ENCODE assay signal across 8 cellular contexts in the genomic region with DNA sequence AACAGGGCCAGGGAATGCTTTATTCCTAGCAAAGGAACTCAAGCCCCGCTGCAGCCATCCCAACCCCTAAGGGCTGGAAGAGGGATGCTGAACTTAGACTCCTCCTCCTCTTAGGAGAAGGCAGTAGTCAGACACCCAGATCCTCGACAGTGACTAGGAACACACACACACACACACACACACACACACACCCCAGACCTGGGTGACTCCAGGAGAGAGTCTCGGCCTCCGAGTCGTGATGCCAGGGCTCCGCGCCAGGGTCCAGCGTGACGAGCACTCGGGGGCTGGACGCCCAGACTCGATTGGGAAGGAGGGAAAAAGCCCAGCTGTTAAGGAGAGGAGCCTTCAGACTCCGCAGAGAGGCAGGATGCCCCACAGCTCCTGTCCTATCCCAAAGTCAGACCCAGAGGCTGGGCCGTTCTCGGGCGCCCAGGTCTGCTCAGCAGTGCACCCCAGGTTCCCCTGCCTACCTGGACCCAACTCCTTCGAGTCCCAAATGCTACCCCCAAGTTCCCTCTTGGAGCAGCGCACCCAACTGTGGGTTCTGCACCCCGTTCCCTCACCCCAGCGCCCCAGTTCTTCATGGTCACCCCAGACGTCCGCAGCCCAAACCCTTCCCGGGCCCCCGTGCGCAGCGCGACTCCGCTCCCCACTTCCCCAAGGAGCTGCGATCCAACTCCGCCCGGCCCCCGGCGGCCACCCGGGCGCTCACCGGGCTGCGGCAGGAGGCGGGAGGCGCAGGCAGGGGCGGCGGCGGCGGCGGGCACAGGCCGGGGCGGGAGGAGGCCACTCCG. TPM values are rescaled to one million over a fixed set of nuclear protein-coding genes. Genes with fewer than 3 reads are reported as not detected.
A peak's percentile ranks its signal among the peaks of the same experiment; 100 is the strongest.
DNase-seq lines count a peak whose midpoint lies in the region; ATAC-seq, FAIRE-seq and TF ChIP-seq lines count a peak whose summit lies in the region.

No MANE protein-coding gene starts in this region.

- peak overlapping the region; percentile 99 for H3K4me2 ChIP-seq in KMS-11

- no peaks in the 10 kb centered on the region for H3K36me3 ChIP-seq in KMS-11 (ENCODE audit: insufficient read depth)
- no peaks in the 10 kb centered on the region for H3K36me3 ChIP-seq in small intestine (ENCODE audit: control insufficient read depth in 2 of 2, insufficient read depth in 2 of 2, low read length in 2 of 2)

- no peak for ATAC-seq in HG02885 (IDR thresholded peaks at IDR 0.05; ENCODE audit: poor library complexity, unreplicated experiment)

- TF ChIP-seq CTCF in KMS-11 (conservative IDR thresholded peaks at IDR 0.05; ENCODE audit: low read depth, low read length) (no peak), astrocyte of the spinal cord (IDR thresholded peaks at IDR 0.05; ENCODE audit: low read depth, low read length) (no peak)

- H3K4me3 Mint-ChIP-seq in T-helper 1 cell treated with Interleukin-12 subunit alpha and Interleukin-12 subunit beta and Interleukin-4 antibody, amounts not matched to agents 30 μg/mL and 1 μg/mL, for 36 hours, result peak overlapping the region; percentile 93
- peak overlapping the region; percentile 90 to 98 (median 97) for H3K4me3 Mint-ChIP-seq in immature natural killer cell

- 1 to 4% (median 2%) methylated on average over 42 to 47 of the region's 47 CpGs for WGBS in small intestine, 3 donors

- DNase-seq in T-helper 1 cell (no peak), astrocyte of the spinal cord (ENCODE audit: low read depth, low spot score) (peak; percentile 37), immature natural killer cell (no peak), small intestine (peak; percentile 23), NCI-H774 (lab: John Stamatoyannopoulos, UW) (no peak)

- H3K27ac ChIP-seq in KMS-11, result peak overlapping the region; percentile 80
- H3K27ac ChIP-seq in small intestine (ENCODE audit: low read depth in 1 of 2, low read length in 1 of 2), result peak overlapping the region; percentile 73 to 88

- peak overlapping the region; percentile 52 for H3K9ac ChIP-seq in KMS-11

- peaks cover 24% of the 10 kb centered on the region; the same call in 1 of the 2 replicates for H3K79me2 ChIP-seq in KMS-11 (ENCODE audit: insufficient read depth, low read depth)

- peaks cover 6% of the 10 kb centered on the region for H3K36me3 Mint-ChIP-seq in T-helper 1 cell treated with Interleukin-12 subunit alpha and Interleukin-12 subunit beta and Interleukin-4 antibody, amounts not matched to agents 30 μg/mL and 1 μg/mL, for 36 hours (ENCODE audit: low read depth)
- H3K36me3 Mint-ChIP-seq in immature natural killer cell, result no peaks in the 10 kb centered on the region

- H3K9me3 Mint-ChIP-seq in T-helper 1 cell treated with Interleukin-12 subunit alpha and Interleukin-12 subunit beta and Interleukin-4 antibody, amounts not matched to agents 30 μg/mL and 1 μg/mL, for 36 hours, result no peaks in the 10 kb centered on the region
- H3K9me3 Mint-ChIP-seq in immature natural killer cell, result peaks cover 0 to 1% (median 0%) of the 10 kb centered on the region in 6 donors

- FAIRE-seq in small intestine (lab: Jason Lieb, UNC), result no peak

- H3K27me3 ChIP-seq in KMS-11 (ENCODE audit: insufficient read depth, low read depth), result no peaks in the 10 kb centered on the region
- H3K27me3 ChIP-seq in small intestine (ENCODE audit: control insufficient read depth in 2 of 2, insufficient read depth in 2 of 2, low read length in 2 of 2), result no peaks in the 10 kb centered on the region

- H3K4me3 ChIP-seq in KMS-11 (IDR thresholded peaks at IDR 0.05; ENCODE audit: insufficient read depth, low read depth, low read length) (no peak overlapping the region), astrocyte of the spinal cord (ENCODE audit: low read depth, low read length) (peak overlapping the region; percentile 60), small intestine (ENCODE audit: low read depth in 1 of 2, low read length in 2 of 2) (peak overlapping the region; percentile 70 to 76)

- peaks cover 87% of the 10 kb centered on the region for H3K4me1 ChIP-seq in KMS-11 (ENCODE audit: low read depth, poor library complexity, severe bottlenecking)
- peaks cover 10 to 23% of the 10 kb centered on the region in 2 donors for H3K4me1 ChIP-seq in small intestine (ENCODE audit: control insufficient read depth in 2 of 2, insufficient read depth in 1 of 2, low read depth in 1 of 2, low read length in 1 of 2)

- H4K20me1 ChIP-seq in KMS-11 (ENCODE audit: insufficient read depth), result no peaks in the 10 kb centered on the region

- no peaks in the 10 kb centered on the region for H3K9me3 ChIP-seq in small intestine (ENCODE audit: control insufficient read depth, low read depth)

- H2AFZ ChIP-seq in KMS-11 (ENCODE audit: low read depth), result peak overlapping the region; percentile 52; the same call in 1 of the 2 replicates

- peak overlapping the region; percentile 39 for H3K27ac Mint-ChIP-seq in T-helper 1 cell treated with Interleukin-12 subunit alpha and Interleukin-12 subunit beta and Interleukin-4 antibody, amounts not matched to agents 30 μg/mL and 1 μg/mL, for 36 hours
- H3K27ac Mint-ChIP-seq in immature natural killer cell, result peak overlapping the region in 5 of 6 donors; percentile 8 to 91 (median 62)

- H3K27me3 Mint-ChIP-seq in T-helper 1 cell treated with Interleukin-12 subunit alpha and Interleukin-12 subunit beta and Interleukin-4 antibody, amounts not matched to agents 30 μg/mL and 1 μg/mL, for 36 hours (ENCODE audit: low read depth), result peaks cover 16% of the 10 kb centered on the region
- peaks cover 2 to 11% (median 9%) of the 10 kb centered on the region in 3 donors for H3K27me3 Mint-ChIP-seq in immature natural killer cell (ENCODE audit: low read depth in 3 of 3)

- in situ Hi-C loops in astrocyte of the spinal cord (cut with HindIII; ENCODE audit: low sequenced_read_pairs), result no loop called here

- H3K4me1 Mint-ChIP-seq in T-helper 1 cell treated with Interleukin-12 subunit alpha and Interleukin-12 subunit beta and Interleukin-4 antibody, amounts not matched to agents 30 μg/mL and 1 μg/mL, for 36 hours (ENCODE audit: low read depth), result peaks cover 43% of the 10 kb centered on the region
- H3K4me1 Mint-ChIP-seq in immature natural killer cell, result peaks cover 24 to 25% of the 10 kb centered on the region in 2 donors

RNA-seq across cellular contexts. Expression of gene BMF, which starts 0.4 kb away (rescaled TPM):
- under 1 TPM in 2 of 3 donors, not detected in 1; 0.38 to 0.80 TPM for polyA plus RNA-seq in immature natural killer cell
- 10 to 100 TPM in 2 of 3 donors, 1 to 10 TPM in 1; 4.4 to 19.2 (median 15.2) TPM for polyA plus RNA-seq in small intestine

RNA-seq across cellular contexts. Expression of gene BUB1B, which starts 52.6 kb away (rescaled TPM):
- polyA plus RNA-seq in immature natural killer cell, result under 1 TPM in 2 of 3 donors, not detected in 1; 0.74 to 0.99 TPM
- 1 to 10 TPM; 1.1 to 9.5 (median 1.6) TPM for polyA plus RNA-seq in small intestine

Comparison
In these comparisons a context has a peak if more than half of its experiments do, and no peak if none do; other contexts are left out.
1. DNase-seq: peak in astrocyte of the spinal cord (single experiment) and small intestine (single experiment); none in T-helper 1 cell (0 of 5), immature natural killer cell (0 of 3) and NCI-H774 (single experiment).